ENCODE assay signal across 9 cellular contexts in genomic region chr3:129890125-129890524, GRCh38. TPM values are rescaled to one million over a fixed set of nuclear protein-coding genes. Genes with fewer than 3 reads are reported as not detected.
A peak's percentile ranks its signal among the peaks of the same experiment; 100 is the strongest.
DNase-seq lines count a peak whose midpoint lies in the region; ATAC-seq, FAIRE-seq and TF ChIP-seq lines count a peak whose summit lies in the region.
"Had no signal": no experiment of that assay in that cellular context is flagged by ENCODE, and none has a peak within 500 bp of the region (broad histone marks: within the 10 kb centered on the region; RNA-seq: fewer than 3 reads in every experiment).

No MANE protein-coding gene starts in this region.

- H3K9me3 ChIP-seq in OCI-LY1 (ENCODE audit: low read length): no peaks in the 10 kb centered on the region
- no peaks in the 10 kb centered on the region for H3K9me3 ChIP-seq in esophagus muscularis mucosa

- no peak for TF ChIP-seq EP300 in esophagus muscularis mucosa (IDR thresholded peaks at IDR 0.05)

- WGBS in esophagus muscularis mucosa: 67% methylated on average over 2 of the region's 2 CpGs

- H3K4me2 ChIP-seq in OCI-LY1 (ENCODE audit: low read length): peak overlapping the region; percentile 97

- H3K9me2 ChIP-seq in OCI-LY1 (ENCODE audit: low read depth, low read length): no peaks in the 10 kb centered on the region

- H3K4me3 ChIP-seq in OCI-LY1 (ENCODE audit: low read depth, low read length, poor library complexity, severe bottlenecking): peak overlapping the region; percentile 92
- no peak overlapping the region for H3K4me3 ChIP-seq in esophagus muscularis mucosa

- H2AFZ ChIP-seq in OCI-LY1 (ENCODE audit: low read length): no peak overlapping the region

- TF ChIP-seq CTCF in OCI-LY1 (IDR thresholded peaks at IDR 0.05; ENCODE audit: low read length) (no peak), esophagus muscularis mucosa (IDR thresholded peaks at IDR 0.05) (no peak)

- no peak for TF ChIP-seq POLR2A in esophagus muscularis mucosa (IDR thresholded peaks at IDR 0.05; ENCODE audit: low read depth)

- no peak for ATAC-seq in GM19023 (IDR thresholded peaks at IDR 0.05; ENCODE audit: unreplicated experiment)

- peaks cover 60% of the 10 kb centered on the region for H3K4me1 ChIP-seq in OCI-LY1 (ENCODE audit: insufficient read depth, low read length, severe bottlenecking)
- H3K4me1 ChIP-seq in esophagus muscularis mucosa: peaks cover 40 to 58% (median 52%) of the 10 kb centered on the region in 4 donors

- DNase-seq in ACHN (peak; percentile 5), GM18507 (ENCODE audit: extremely low spot score, insufficient read length, low read depth) (no peak), iris pigment epithelial cell (ENCODE audit: low read depth) (peak; percentile 11), NCI-H146 treated with DMSO at 0.1 percent for 48 hours (lab: John Stamatoyannopoulos, UW; ENCODE audit: unreplicated experiment) (no peak), esophagus muscularis mucosa (ENCODE audit: extremely low spot score) (no peak), AG08396 (ENCODE audit: low spot score) (no peak)
- DNase-seq: EL had no signal

- peaks cover 70% of the 10 kb centered on the region for H3K79me2 ChIP-seq in OCI-LY1 (ENCODE audit: insufficient read depth, low read length)

- in situ Hi-C loops in ACHN (cut with HindIII; ENCODE audit: low pct_ligation_motif_present, low pct_unique_long_range_greater_than_20kb, low sequenced_read_pairs): no loop called here

- intact Hi-C loops in esophagus muscularis mucosa (cut with DNase I): loop anchor here (5.0 kb wide), 1 partner anchor 53 kb away; no protein-coding TSS in a partner anchor

- H4K20me1 ChIP-seq in OCI-LY1 (ENCODE audit: insufficient read depth, low read length): no peaks in the 10 kb centered on the region

- peak overlapping the region; percentile 95 for H3K27ac ChIP-seq in OCI-LY1 (ENCODE audit: low read depth, low read length, poor library complexity, severe bottlenecking)
- no peak overlapping the region for H3K27ac ChIP-seq in esophagus muscularis mucosa (replicated peaks in 1 of 4)

- FAIRE-seq in GM18507 (lab: Jason Lieb, UNC): peak; percentile 64

- H3K36me3 ChIP-seq in OCI-LY1 (ENCODE audit: insufficient read depth, low read length) (peaks cover 18% of the 10 kb centered on the region; the same call in 1 of the 2 replicates), esophagus muscularis mucosa (no peaks in the 10 kb centered on the region)

- H3K27me3 ChIP-seq in OCI-LY1 (ENCODE audit: insufficient read depth, low read length) (no peaks in the 10 kb centered on the region), esophagus muscularis mucosa (no peaks in the 10 kb centered on the region)

- H3F3A ChIP-seq in OCI-LY1 (ENCODE audit: insufficient read depth, low read length): no peaks in the 10 kb centered on the region; the same call in 1 of the 2 replicates

- H3K9ac ChIP-seq in OCI-LY1 (ENCODE audit: low read length): peak overlapping the region; percentile 97

RNA-seq across cellular contexts. Expression of gene TMCC1, which starts 3.4 kb away (rescaled TPM):
- 10 to 100 TPM; 24.5 to 36.2 (median 28.9) TPM for total RNA-seq in esophagus muscularis mucosa

Comparison
In these comparisons a context has a peak if more than half of its experiments do, and no peak if none do; other contexts are left out.
1. DNase-seq: peak in ACHN (single experiment) and iris pigment epithelial cell (single experiment); none in GM18507 (single experiment), NCI-H146 treated with DMSO at 0.1 percent for 48 hours (single experiment), esophagus muscularis mucosa (single experiment) and AG08396 (single experiment).